ENCODE assay signal across 18 cellular contexts in the genomic region with DNA sequence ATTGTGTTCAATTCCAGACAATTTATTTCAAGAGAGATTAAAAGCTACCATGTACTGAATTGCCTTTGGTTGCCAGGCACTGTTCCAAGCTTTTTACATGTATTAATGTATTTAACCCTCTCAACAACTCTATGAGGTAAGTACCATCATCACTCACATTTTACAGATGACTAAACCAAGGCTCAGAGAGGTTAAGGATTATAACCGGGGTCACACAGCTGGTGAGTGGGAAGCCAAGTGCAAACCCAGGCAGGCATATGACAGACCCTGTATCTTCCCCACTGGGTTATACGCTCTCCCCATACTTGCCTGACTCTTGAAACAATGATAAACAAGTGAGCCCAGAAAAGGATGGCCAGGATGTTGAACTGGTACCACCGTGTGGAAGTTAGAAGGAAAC. TPM values are rescaled to one million over a fixed set of nuclear protein-coding genes. Genes with fewer than 3 reads are reported as not detected.
DNase-seq lines count a peak whose midpoint lies in the region; ATAC-seq and TF ChIP-seq lines count a peak whose summit lies in the region.
"Had no signal": no experiment of that assay in that cellular context is flagged by ENCODE, and none has a peak within 500 bp of the region (broad histone marks: within the 10 kb centered on the region; RNA-seq: fewer than 3 reads in every experiment).

No MANE protein-coding gene starts in this region.

- CTCF ChIA-PET in activated CD4-positive, alpha-beta T cell treated with anti-CD3 and anti-CD28 coated beads for 36 hours (lab: Charles Lee) = interaction anchor here (0.6 to 1.7 kb wide), 6 partner anchors 12 to 452 kb away, joined by 3 to 7 read pairs (median 4); no protein-coding TSS in a partner anchor
- CTCF ChIA-PET in activated CD4-positive, alpha-beta T cell treated with anti-CD3 and anti-CD28 coated beads, Interleukin-2, amount 10 ng/mL, durations not matched to agents 7 days and 5 days (lab: Charles Lee) = interaction anchor here (0.5 to 1.3 kb wide), 5 partner anchors 8 to 883 kb away, joined by 3 to 5 read pairs (median 3); no protein-coding TSS in a partner anchor

- ATAC-seq in activated CD4-positive, alpha-beta T cell treated with anti-CD3 and anti-CD28 coated beads for 36 hours = peak; percentile 4
- no peak for ATAC-seq in GM23338
- no peak for ATAC-seq in HG02642 (IDR thresholded peaks at IDR 0.05; ENCODE audit: poor library complexity, unreplicated experiment)
- ATAC-seq: CD8-positive, alpha-beta T cell; HCT116 had no signal

- no peaks in the 10 kb centered on the region for H4K20me1 ChIP-seq in GM23338 (replicated peaks; ENCODE audit: insufficient read depth)
- H4K20me1 ChIP-seq: BLaER1 treated with 17β-estradiol and CSF1 and Interleukin-3, amounts not matched to agents 10 nM and 100 nM had no signal

- H3K4me3 Mint-ChIP-seq in activated CD4-positive, alpha-beta T cell treated with anti-CD3 and anti-CD28 coated beads for 36 hours = no peak overlapping the region
- no peak overlapping the region for H3K4me3 Mint-ChIP-seq in activated CD4-positive, alpha-beta T cell treated with anti-CD3 and anti-CD28 coated beads, Interleukin-2, amount 10 ng/mL, durations not matched to agents 7 days and 5 days
- H3K4me3 Mint-ChIP-seq in GM23338 (no peak overlapping the region), brain (peak overlapping the region in 1 of 5 experiments; percentile 53)
- H3K4me3 Mint-ChIP-seq: B cell; CD8-positive, alpha-beta T cell had no signal

- H3K9me3 Mint-ChIP-seq in activated CD4-positive, alpha-beta T cell treated with anti-CD3 and anti-CD28 coated beads for 36 hours (ENCODE audit: low read depth) = no peaks in the 10 kb centered on the region
- no peaks in the 10 kb centered on the region for H3K9me3 Mint-ChIP-seq in activated CD4-positive, alpha-beta T cell treated with anti-CD3 and anti-CD28 coated beads, Interleukin-2, amount 10 ng/mL, durations not matched to agents 7 days and 5 days
- H3K9me3 Mint-ChIP-seq in GM23338 (no peaks in the 10 kb centered on the region), brain (no peaks in the 10 kb centered on the region)
- H3K9me3 Mint-ChIP-seq: CD8-positive, alpha-beta T cell had no signal

- intact Hi-C loops in activated CD4-positive, alpha-beta T cell treated with anti-CD3 and anti-CD28 coated beads for 36 hours (cut with DNase I, micrococcal nuclease) = no loop called here

- H3K27ac ChIP-seq in GM23338 (ENCODE audit: low read depth) = no peak overlapping the region
- H3K27ac ChIP-seq: BLaER1 treated with 17β-estradiol and CSF1 and Interleukin-3, amounts not matched to agents 10 nM and 100 nM; GM23248 had no signal

- no peaks in the 10 kb centered on the region for H3K36me3 ChIP-seq in GM23338 (ENCODE audit: insufficient read depth)
- H3K36me3 ChIP-seq: BLaER1 treated with 17β-estradiol and CSF1 and Interleukin-3, amounts not matched to agents 10 nM and 100 nM had no signal

- peaks cover 37% of the 10 kb centered on the region for H3K4me1 ChIP-seq in GM23338 (ENCODE audit: insufficient read depth)

- no peaks in the 10 kb centered on the region for H3K79me2 ChIP-seq in GM23338 (replicated peaks; ENCODE audit: insufficient read depth)

- H3F3A ChIP-seq in GM23338 (replicated peaks; ENCODE audit: low read depth) = no peaks in the 10 kb centered on the region

- no peak for DNase-seq in activated CD4-positive, alpha-beta T cell treated with anti-CD3 and anti-CD28 coated beads for 36 hours
- no peak for DNase-seq in activated CD4-positive, alpha-beta T cell treated with anti-CD3 and anti-CD28 coated beads, Interleukin-2, amount 10 ng/mL, durations not matched to agents 7 days and 5 days
- DNase-seq in GM23338 (ENCODE audit: low spot score) (no peak), MV-4-11 (lab: John Stamatoyannopoulos, UW) (no peak), NCI-H446 (lab: John Stamatoyannopoulos, UW) (no peak)
- DNase-seq: 8988T; Calu3; CD8-positive, alpha-beta T cell; DMS79 treated with DMSO at 0.1 percent for 48 hours; GF-D8; GM23248; H7; KBM-7 had no signal

- no peak overlapping the region for H2AFZ ChIP-seq in GM23338
- H2AFZ ChIP-seq: GM23248 had no signal

- POLR2A ChIA-PET in activated CD4-positive, alpha-beta T cell treated with anti-CD3 and anti-CD28 coated beads for 36 hours (lab: Charles Lee) = no interaction called here
- POLR2A ChIA-PET in activated CD4-positive, alpha-beta T cell treated with anti-CD3 and anti-CD28 coated beads, Interleukin-2, amount 10 ng/mL, durations not matched to agents 7 days and 5 days (lab: Charles Lee) = no interaction called here

- no peaks in the 10 kb centered on the region for H3K27me3 ChIP-seq in GM23338 (ENCODE audit: insufficient read depth)
- H3K27me3 ChIP-seq: BLaER1 treated with 17β-estradiol and CSF1 and Interleukin-3, amounts not matched to agents 10 nM and 100 nM had no signal

- peaks cover 4% of the 10 kb centered on the region for H3K4me1 Mint-ChIP-seq in activated CD4-positive, alpha-beta T cell treated with anti-CD3 and anti-CD28 coated beads for 36 hours
- H3K4me1 Mint-ChIP-seq in activated CD4-positive, alpha-beta T cell treated with anti-CD3 and anti-CD28 coated beads, Interleukin-2, amount 10 ng/mL, durations not matched to agents 7 days and 5 days = no peaks in the 10 kb centered on the region
- H3K4me1 Mint-ChIP-seq in GM23338 = peaks cover 68% of the 10 kb centered on the region
- H3K4me1 Mint-ChIP-seq in brain = peaks cover 96% of the 10 kb centered on the region
- H3K4me1 Mint-ChIP-seq: B cell had no signal

- H3K27ac Mint-ChIP-seq in activated CD4-positive, alpha-beta T cell treated with anti-CD3 and anti-CD28 coated beads for 36 hours = no peak overlapping the region
- no peak overlapping the region for H3K27ac Mint-ChIP-seq in activated CD4-positive, alpha-beta T cell treated with anti-CD3 and anti-CD28 coated beads, Interleukin-2, amount 10 ng/mL, durations not matched to agents 7 days and 5 days
- no peak overlapping the region for H3K27ac Mint-ChIP-seq in GM23338
- H3K27ac Mint-ChIP-seq in brain = peak overlapping the region in 4 of 5 experiments; percentile 2 to 89 (median 43)
- H3K27ac Mint-ChIP-seq: B cell; CD8-positive, alpha-beta T cell had no signal

- H3K4me2 ChIP-seq in GM23338 = peak overlapping the region; percentile 76; the same call in 1 of the 2 replicates
- H3K4me2 ChIP-seq: BLaER1 treated with 17β-estradiol and CSF1 and Interleukin-3, amounts not matched to agents 10 nM and 100 nM had no signal

- peaks cover 8% of the 10 kb centered on the region; the same call in 1 of the 2 replicates for H3K9me2 ChIP-seq in GM23338 (ENCODE audit: insufficient read depth)

- TF ChIP-seq CTCF in GM23338 (conservative IDR thresholded peaks at IDR 0.05; ENCODE audit: low read depth in 2 of 2) (no peak), brain (conservative IDR thresholded peaks at IDR 0.05) (no peak)

- H3K27me3 Mint-ChIP-seq in activated CD4-positive, alpha-beta T cell treated with anti-CD3 and anti-CD28 coated beads for 36 hours = peaks cover 2% of the 10 kb centered on the region
- no peaks in the 10 kb centered on the region for H3K27me3 Mint-ChIP-seq in activated CD4-positive, alpha-beta T cell treated with anti-CD3 and anti-CD28 coated beads, Interleukin-2, amount 10 ng/mL, durations not matched to agents 7 days and 5 days
- H3K27me3 Mint-ChIP-seq in GM23338 (ENCODE audit: insufficient read depth, low read depth, poor library complexity) (peaks cover 13% of the 10 kb centered on the region), brain (peaks cover 75% of the 10 kb centered on the region)

- no peaks in the 10 kb centered on the region for H3K36me3 Mint-ChIP-seq in activated CD4-positive, alpha-beta T cell treated with anti-CD3 and anti-CD28 coated beads for 36 hours (ENCODE audit: low read depth)
- H3K36me3 Mint-ChIP-seq in activated CD4-positive, alpha-beta T cell treated with anti-CD3 and anti-CD28 coated beads, Interleukin-2, amount 10 ng/mL, durations not matched to agents 7 days and 5 days (ENCODE audit: low read depth) = no peaks in the 10 kb centered on the region
- H3K36me3 Mint-ChIP-seq in GM23338 (ENCODE audit: low read depth) (no peaks in the 10 kb centered on the region), brain (no peaks in the 10 kb centered on the region)
- H3K36me3 Mint-ChIP-seq: CD8-positive, alpha-beta T cell had no signal

- no peak overlapping the region for H3K4me3 ChIP-seq in GM23338
- H3K4me3 ChIP-seq: BLaER1 treated with 17β-estradiol and CSF1 and Interleukin-3, amounts not matched to agents 10 nM and 100 nM; GM23248 had no signal

TF ChIP-seq in GM23338, 12 proteins besides CTCF, POLR2A, EP300 and RAD21 (continues in another document):
- TF ChIP-seq EZH2phosphoT487 (IDR thresholded peaks at IDR 0.05; ENCODE audit: unreplicated experiment) (no peak), POLR2AphosphoS5 (IDR thresholded peaks at IDR 0.05; ENCODE audit: low read depth) (no peak), NANOG (IDR thresholded peaks at IDR 0.05; ENCODE audit: borderline replicate concordance) (no peak)

RNA-seq across cellular contexts. Expression of gene PLEKHA6, which starts 16.5 kb away (rescaled TPM):
- total RNA-seq in activated CD4-positive, alpha-beta T cell treated with anti-CD3 and anti-CD28 coated beads for 36 hours = under 1 TPM; 0.86 to 0.87 TPM
- not detected for total RNA-seq in activated CD4-positive, alpha-beta T cell treated with anti-CD3 and anti-CD28 coated beads, Interleukin-2, amount 10 ng/mL, durations not matched to agents 7 days and 5 days
- 4.3 and 6.2 TPM in 2 replicates for total RNA-seq in GM23338 (2014; rRNA removed; shearing (Covaris generic))
- polyA plus RNA-seq in GM23338 (2016; fragmentation: Nextera tagmentation; extraction: Ambion mirVana) (2.5 and 2.8 TPM in 2 replicates), brain (ENCODE audit: insufficient read depth, low read depth, low replicate concordance) (27.8 TPM)

Comparison
In these comparisons a context has a peak if more than half of its experiments do, and no peak if none do; other contexts are left out.
1. H3K27ac Mint-ChIP-seq: peak in brain (4 of 5); none in activated CD4-positive, alpha-beta T cell treated with anti-CD3 and anti-CD28 coated beads for 36 hours (single experiment), activated CD4-positive, alpha-beta T cell treated with anti-CD3 and anti-CD28 coated beads, Interleukin-2, amount 10 ng/mL, durations not matched to agents 7 days and 5 days (single experiment) and GM23338 (single experiment).